In the genomic region with DNA sequence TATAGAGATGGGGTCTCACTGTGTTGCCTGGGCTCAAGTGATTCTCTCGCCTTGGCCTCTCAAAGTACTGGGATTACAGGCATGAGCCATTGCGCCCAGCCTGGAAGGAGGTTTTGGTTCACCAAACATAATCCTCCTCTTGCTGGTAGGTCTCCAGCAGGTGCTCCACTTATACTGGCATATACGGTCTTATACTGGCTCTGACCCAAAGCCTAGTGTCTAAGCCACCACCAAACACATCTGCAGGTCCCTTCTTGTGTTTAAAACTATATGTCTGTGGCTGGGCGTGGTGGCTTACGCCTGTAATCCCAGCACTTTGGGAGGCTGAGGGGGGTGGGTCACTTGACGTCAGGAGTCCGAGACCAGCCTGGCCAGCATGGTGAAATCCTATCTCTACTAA, we compare ENCODE assay signal across 1 cellular context.
TF ChIP-seq lines count a peak whose summit lies in the region.

No MANE protein-coding gene starts in this region.

TF ChIP-seq in HCT116, 20 proteins besides CTCF, POLR2A, EP300 and RAD21:
- TF ChIP-seq SRF (IDR thresholded peaks at IDR 0.05; ENCODE audit: low read depth), result no peak
- no peak for TF ChIP-seq CBX3 (IDR thresholded peaks at IDR 0.05; ENCODE audit: low read depth)
- TF ChIP-seq EGR1 (IDR thresholded peaks at IDR 0.05; ENCODE audit: low read depth), result no peak
- TF ChIP-seq SP1 (IDR thresholded peaks at IDR 0.05; ENCODE audit: low read depth), result no peak
TF ChIP-seq in HCT116: peak in this region for 0.
